Comparison of ENCODE assay signal across 17 cellular contexts in the genomic region with DNA sequence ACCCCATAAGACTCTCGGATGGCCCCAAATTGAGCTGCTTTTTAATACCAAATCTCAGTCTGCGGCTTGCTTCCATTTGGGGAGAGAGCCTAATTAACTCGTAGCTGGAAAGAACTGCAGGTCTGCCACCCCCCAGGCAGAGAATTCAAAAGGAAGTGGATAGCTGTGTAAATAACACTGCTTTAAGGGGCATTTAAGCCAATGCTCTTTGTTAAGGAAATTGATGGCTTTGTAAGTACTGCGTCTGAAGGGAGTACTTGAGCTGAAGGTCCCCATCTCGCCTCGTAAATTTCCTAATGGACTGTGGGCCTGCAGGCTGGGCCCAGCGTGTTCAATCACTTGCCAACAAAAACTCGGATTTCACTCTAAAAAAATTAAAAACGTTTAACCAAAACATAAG.
DNase-seq lines count a peak whose midpoint lies in the region; ATAC-seq and TF ChIP-seq lines count a peak whose summit lies in the region.
"Had no signal": no experiment of that assay in that cellular context is flagged by ENCODE, and none has a peak within 500 bp of the region (broad histone marks: within the 10 kb centered on the region; RNA-seq: fewer than 3 reads in every experiment).

No MANE protein-coding gene starts in this region.

- ATAC-seq in GM23338, result peak; percentile 94
- ATAC-seq: stimulated activated naive B cell treated with anti-CD40 and anti-IgM and Interleukin-4, amounts not matched to agents 10 μg/mL and 1 μg/mL and 100 μg/mL, for 72 hours had no signal

- H3K4me3 Mint-ChIP-seq in GM23338 (peak overlapping the region; percentile 51), nephron (no peak overlapping the region)
- H3K4me3 Mint-ChIP-seq: stimulated activated naive B cell treated with anti-CD40 and anti-IgM and Interleukin-4, amounts not matched to agents 10 μg/mL and 1 μg/mL and 100 μg/mL, for 72 hours; T-helper 2 cell treated with Interferon-gamma antibody and Interleukin-4, amounts not matched to agents 5 μg/mL and 100 μg/mL, for 36 hours had no signal

- H3K36me3 ChIP-seq in GM23338 (ENCODE audit: insufficient read depth), result no peaks in the 10 kb centered on the region
- no peaks in the 10 kb centered on the region for H3K36me3 ChIP-seq in suprapubic skin
- H3K36me3 ChIP-seq: sigmoid colon had no signal

- DNase-seq in GM23338 (ENCODE audit: low spot score) (peak; percentile 92), NCI-H2029 (lab: John Stamatoyannopoulos, UW) (peak; percentile 78), astrocyte of the spinal cord (ENCODE audit: low read depth, low spot score) (peak; percentile 51), NCI-H526 treated with DMSO at 0.1 percent for 48 hours (lab: John Stamatoyannopoulos, UW) (no peak), NOMO-1 (lab: John Stamatoyannopoulos, UW; ENCODE audit: unreplicated experiment in 2 of 2) (no peak), epidermal melanocyte (ENCODE audit: insufficient read length, low spot score) (no peak), suprapubic skin (ENCODE audit: low spot score in 2 of 2) (no peak)
- DNase-seq: activated CD4-positive, alpha-beta T cell treated with anti-CD3 and anti-CD28 coated beads, Interleukin-2, amount 50 U/mL, for 4 hours; anterior cingulate cortex; DMS 273 treated with DMSO at 0.1 percent for 48 hours; dorsolateral prefrontal cortex; NCI-H526; sigmoid colon; stimulated activated CD4-positive, alpha-beta T cell treated with anti-CD3 and anti-CD28 coated beads, Interleukin-4, amount 100 ng/mL, for 4 hours; stimulated activated naive B cell treated with anti-CD40 and anti-IgM and Interleukin-4, amounts not matched to agents 10 μg/mL and 1 μg/mL and 100 μg/mL, for 72 hours had no signal

- H3K27me3 Mint-ChIP-seq in GM23338 (ENCODE audit: insufficient read depth, low read depth, poor library complexity) (peaks cover 34% of the 10 kb centered on the region), nephron (ENCODE audit: low read depth) (peaks cover 47% of the 10 kb centered on the region)

- no peaks in the 10 kb centered on the region for H3K9me2 ChIP-seq in GM23338 (ENCODE audit: insufficient read depth)

- H3K4me1 ChIP-seq in GM23338 (ENCODE audit: insufficient read depth), result peaks cover 61% of the 10 kb centered on the region
- no peaks in the 10 kb centered on the region for H3K4me1 ChIP-seq in suprapubic skin
- H3K4me1 ChIP-seq: sigmoid colon had no signal

- H3K27me3 ChIP-seq in GM23338 (ENCODE audit: insufficient read depth) (peaks cover 75% of the 10 kb centered on the region), suprapubic skin (no peaks in the 10 kb centered on the region)
- H3K27me3 ChIP-seq: sigmoid colon had no signal

- no peak overlapping the region for H3K27ac ChIP-seq in GM23338 (ENCODE audit: low read depth)
- H3K27ac ChIP-seq in suprapubic skin, result no peak overlapping the region
- H3K27ac ChIP-seq: dorsolateral prefrontal cortex, sigmoid colon had no signal

- H3K9me3 Mint-ChIP-seq in GM23338, result no peaks in the 10 kb centered on the region
- no peaks in the 10 kb centered on the region for H3K9me3 Mint-ChIP-seq in nephron
- H3K9me3 Mint-ChIP-seq: T-helper 2 cell treated with Interferon-gamma antibody and Interleukin-4, amounts not matched to agents 5 μg/mL and 100 μg/mL, for 36 hours had no signal

- 55% methylated on average over 9 of the region's 9 CpGs for WGBS in suprapubic skin

- H3K36me3 Mint-ChIP-seq in GM23338 (ENCODE audit: low read depth) (no peaks in the 10 kb centered on the region), nephron (ENCODE audit: low read depth) (peaks cover 4% of the 10 kb centered on the region)
- H3K36me3 Mint-ChIP-seq: stimulated activated naive B cell treated with anti-CD40 and anti-IgM and Interleukin-4, amounts not matched to agents 10 μg/mL and 1 μg/mL and 100 μg/mL, for 72 hours had no signal

- H3K27ac Mint-ChIP-seq in GM23338, result no peak overlapping the region
- peak overlapping the region; percentile 14 to 68 (median 56) for H3K27ac Mint-ChIP-seq in nephron
- H3K27ac Mint-ChIP-seq: stimulated activated naive B cell treated with anti-CD40 and anti-IgM and Interleukin-4, amounts not matched to agents 10 μg/mL and 1 μg/mL and 100 μg/mL, for 72 hours; T-helper 2 cell treated with Interferon-gamma antibody and Interleukin-4, amounts not matched to agents 5 μg/mL and 100 μg/mL, for 36 hours had no signal

- TF ChIP-seq CTCF in GM23338 (conservative IDR thresholded peaks at IDR 0.05; ENCODE audit: low read depth in 2 of 2) (no peak), astrocyte of the spinal cord (IDR thresholded peaks at IDR 0.05; ENCODE audit: low read depth, low read length) (no peak), nephron (IDR thresholded peaks at IDR 0.05; ENCODE audit: unreplicated experiment in 3 of 3) (no peak), suprapubic skin (IDR thresholded peaks at IDR 0.05) (no peak)

- H4K20me1 ChIP-seq in GM23338 (replicated peaks; ENCODE audit: insufficient read depth), result no peaks in the 10 kb centered on the region; the same call in 1 of the 2 replicates

- no peaks in the 10 kb centered on the region for H3F3A ChIP-seq in GM23338 (replicated peaks; ENCODE audit: low read depth)

- H2AFZ ChIP-seq in GM23338, result no peak overlapping the region

- H3K4me2 ChIP-seq in GM23338, result peak overlapping the region; percentile 71

- no peak for TF ChIP-seq POLR2A in suprapubic skin (IDR thresholded peaks at IDR 0.05)

- H3K9me3 ChIP-seq in suprapubic skin, result no peaks in the 10 kb centered on the region
- H3K9me3 ChIP-seq: sigmoid colon had no signal

- TF ChIP-seq EP300 in suprapubic skin (IDR thresholded peaks at IDR 0.05), result no peak

- H3K4me1 Mint-ChIP-seq in GM23338, result peaks cover 50% of the 10 kb centered on the region
- peaks cover 24% of the 10 kb centered on the region for H3K4me1 Mint-ChIP-seq in nephron
- H3K4me1 Mint-ChIP-seq: stimulated activated naive B cell treated with anti-CD40 and anti-IgM and Interleukin-4, amounts not matched to agents 10 μg/mL and 1 μg/mL and 100 μg/mL, for 72 hours had no signal

- H3K4me3 ChIP-seq in GM23338 (peak overlapping the region; percentile 41), astrocyte of the spinal cord (ENCODE audit: low read depth, low read length) (no peak overlapping the region), suprapubic skin (no peak overlapping the region)
- H3K4me3 ChIP-seq: dorsolateral prefrontal cortex, sigmoid colon had no signal

- H3K79me2 ChIP-seq in GM23338 (replicated peaks; ENCODE audit: insufficient read depth), result no peaks in the 10 kb centered on the region

- in situ Hi-C loops in astrocyte of the spinal cord (cut with HindIII; ENCODE audit: low sequenced_read_pairs), result no loop called here

TF ChIP-seq in GM23338, 12 proteins besides CTCF, POLR2A, EP300 and RAD21 (continues in another document):
- no peak for TF ChIP-seq ZNF331 (CRISPR knock-in tag; IDR thresholded peaks at IDR 0.05; ENCODE audit: low read depth)

Comparison
In these comparisons a context has a peak if more than half of its experiments do, and no peak if none do; other contexts are left out.
1. DNase-seq: peak in GM23338 (single experiment), NCI-H2029 (single experiment) and astrocyte of the spinal cord (single experiment); none in NCI-H526 treated with DMSO at 0.1 percent for 48 hours (single experiment), NOMO-1 (0 of 2), epidermal melanocyte (single experiment) and suprapubic skin (0 of 2).